8 cellular contexts compared by ENCODE assay signal in the genomic region with DNA sequence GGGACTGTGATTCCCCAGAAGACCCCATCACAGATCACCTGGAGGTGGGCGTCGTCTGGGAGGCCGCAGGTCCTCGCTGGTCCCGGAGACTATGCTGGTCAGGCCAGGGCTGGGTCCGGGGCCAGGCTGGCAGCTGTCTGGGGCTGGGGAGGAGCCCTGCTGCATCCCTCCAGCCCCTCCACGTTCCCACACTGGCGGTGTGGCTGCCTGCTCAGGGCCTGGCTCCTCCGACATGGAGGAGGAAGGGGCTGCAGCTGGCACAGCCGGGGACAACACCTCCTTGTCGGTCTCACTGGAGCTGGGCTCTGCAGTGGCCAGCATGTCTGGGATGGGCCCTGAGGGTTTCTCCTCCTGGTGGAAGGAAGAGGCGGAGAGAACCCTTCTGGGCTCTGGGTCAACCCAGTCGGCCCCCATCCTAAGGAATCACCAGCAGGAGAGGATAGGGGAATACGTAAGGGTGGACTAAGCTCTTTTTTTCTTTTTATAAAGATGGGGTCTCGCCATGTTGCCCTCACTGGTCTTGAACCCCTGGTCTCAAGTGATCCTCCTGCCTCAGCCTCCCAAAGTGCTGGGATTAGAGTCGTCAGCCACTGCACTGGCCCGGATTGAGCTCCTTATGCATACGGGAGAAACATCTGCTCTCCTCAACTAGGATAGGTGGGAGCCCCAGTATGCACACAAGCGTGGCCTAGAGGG. TPM values are rescaled to one million over a fixed set of nuclear protein-coding genes. Genes with fewer than 3 reads are reported as not detected.
A peak's percentile ranks its signal among the peaks of the same experiment; 100 is the strongest.
DNase-seq lines count a peak whose midpoint lies in the region; ATAC-seq, FAIRE-seq and TF ChIP-seq lines count a peak whose summit lies in the region.

No MANE protein-coding gene starts in this region.

- no peak for ATAC-seq in stimulated activated naive CD8-positive, alpha-beta T cell treated with anti-CD3 and anti-CD28 coated beads, Interleukin-15, Interleukin-2, amounts not matched to agents 100 U/mL and 50 U/mL, for 24 hours
- ATAC-seq in mucosa of descending colon (no peak), GM21447 (IDR thresholded peaks at IDR 0.05; ENCODE audit: unreplicated experiment) (no peak), GM18870 (IDR thresholded peaks at IDR 0.05; ENCODE audit: unreplicated experiment) (no peak)

- H3K4me1 ChIP-seq in mucosa of descending colon (ENCODE audit: low read depth) (peaks cover 17% of the 10 kb centered on the region), vagina (peaks cover 39% of the 10 kb centered on the region)

- FAIRE-seq in bronchial epithelial cell (lab: Jason Lieb, UNC), result no peak

- peak overlapping the region; percentile 95 for H3K27ac ChIP-seq in vagina

- no peaks in the 10 kb centered on the region for H3K27me3 Mint-ChIP-seq in stimulated activated naive CD8-positive, alpha-beta T cell treated with anti-CD3 and anti-CD28 coated beads, Interleukin-15, Interleukin-2, amounts not matched to agents 100 ng/mL and 50 ng/mL, for 24 hours

- peaks cover 4% of the 10 kb centered on the region for H3K36me3 Mint-ChIP-seq in stimulated activated naive CD8-positive, alpha-beta T cell treated with anti-CD3 and anti-CD28 coated beads, Interleukin-15, Interleukin-2, amounts not matched to agents 100 ng/mL and 50 ng/mL, for 24 hours (ENCODE audit: low read depth)

- no peaks in the 10 kb centered on the region for H3K27me3 ChIP-seq in bronchial epithelial cell (ENCODE audit: control insufficient read depth, insufficient read depth, low read length)
- H3K27me3 ChIP-seq in vagina, result no peaks in the 10 kb centered on the region

- H3K27ac Mint-ChIP-seq in stimulated activated naive CD8-positive, alpha-beta T cell treated with anti-CD3 and anti-CD28 coated beads, Interleukin-15, Interleukin-2, amounts not matched to agents 100 ng/mL and 50 ng/mL, for 24 hours, result peak overlapping the region; percentile 94

- H3K9me3 Mint-ChIP-seq in stimulated activated naive CD8-positive, alpha-beta T cell treated with anti-CD3 and anti-CD28 coated beads, Interleukin-15, Interleukin-2, amounts not matched to agents 100 ng/mL and 50 ng/mL, for 24 hours, result no peaks in the 10 kb centered on the region

- TF ChIP-seq POLR2A in vagina (IDR thresholded peaks at IDR 0.05), result no peak

- intact Hi-C loops in mucosa of descending colon (cut with DNase I, micrococcal nuclease) (no loop called here), vagina (cut with DNase I) (loop anchor here (5.0 to 10.0 kb wide), 2 partner anchors 101 to 508 kb away; a partner anchor contains a TSS)

- peaks cover 3% of the 10 kb centered on the region for H3K36me3 ChIP-seq in bronchial epithelial cell (ENCODE audit: control insufficient read depth, insufficient read depth, low read length)
- no peaks in the 10 kb centered on the region for H3K36me3 ChIP-seq in mucosa of descending colon (ENCODE audit: low read depth)
- H3K36me3 ChIP-seq in vagina, result peaks cover 0 to 3% of the 10 kb centered on the region in 2 donors

- H3K4me3 ChIP-seq in bronchial epithelial cell (ENCODE audit: low read depth, low read length) (peak overlapping the region; percentile 77), mucosa of descending colon (peak overlapping the region; percentile 51), vagina (peak overlapping the region; percentile 56 to 96)

- no peak for DNase-seq in stimulated activated naive CD8-positive, alpha-beta T cell treated with anti-CD3 and anti-CD28 coated beads, Interleukin-15, Interleukin-2, amounts not matched to agents 100 U/mL and 50 U/mL, for 24 hours
- DNase-seq in bronchial epithelial cell (ENCODE audit: low read depth), result no peak
- peak in 2 of 3 donors; percentile 57 to 71 for DNase-seq in mucosa of descending colon
- no peak for DNase-seq in vagina (ENCODE audit: extremely low spot score in 2 of 2)
- DNase-seq in NCI-H345 (lab: John Stamatoyannopoulos, UW), result no peak

- peaks cover 48% of the 10 kb centered on the region for H3K4me1 Mint-ChIP-seq in stimulated activated naive CD8-positive, alpha-beta T cell treated with anti-CD3 and anti-CD28 coated beads, Interleukin-15, Interleukin-2, amounts not matched to agents 100 ng/mL and 50 ng/mL, for 24 hours (ENCODE audit: low read depth)

- peak overlapping the region; percentile 88 for H3K4me3 Mint-ChIP-seq in stimulated activated naive CD8-positive, alpha-beta T cell treated with anti-CD3 and anti-CD28 coated beads, Interleukin-15, Interleukin-2, amounts not matched to agents 100 ng/mL and 50 ng/mL, for 24 hours

- no peaks in the 10 kb centered on the region for H3K9me3 ChIP-seq in mucosa of descending colon
- H3K9me3 ChIP-seq in vagina, result no peaks in the 10 kb centered on the region

- TF ChIP-seq CTCF in bronchial epithelial cell (IDR thresholded peaks at IDR 0.05; ENCODE audit: insufficient read depth, low read length, severe bottlenecking) (no peak), mucosa of descending colon (IDR thresholded peaks at IDR 0.05) (no peak), vagina (IDR thresholded peaks at IDR 0.05) (peak in 1 of 3 experiments; percentile 13)

RNA-seq across cellular contexts. Expression of a gene that starts 0.8 kb away (rescaled TPM):
- total RNA-seq in bronchial epithelial cell (2.2 and 3.4 TPM in 2 replicates), mucosa of descending colon (10 to 100 TPM; 22.2 to 22.7 (median 22.3) TPM), vagina (27.5 TPM)

RNA-seq across cellular contexts. Expression of a gene that starts 10.7 kb away (rescaled TPM):
- not detected in 2 replicates for total RNA-seq in bronchial epithelial cell
- 1 to 10 TPM; 1.1 to 1.5 (median 1.2) TPM for total RNA-seq in mucosa of descending colon
- total RNA-seq in vagina, result 0.49 TPM

Comparison
In these comparisons a context has a peak if more than half of its experiments do, and no peak if none do; other contexts are left out.
1. DNase-seq: peak in mucosa of descending colon (2 of 3); none in stimulated activated naive CD8-positive, alpha-beta T cell treated with anti-CD3 and anti-CD28 coated beads, Interleukin-15, Interleukin-2, amounts not matched to agents 100 U/mL and 50 U/mL, for 24 hours (single experiment), bronchial epithelial cell (single experiment), vagina (0 of 2) and NCI-H345 (single experiment).
2. Peak in every context shown above with its lines, with median percentiles within 50 percentile points of each other: H3K4me3 ChIP-seq.